Comparison of ENCODE assay signal across 1 cellular context in genomic region chr12:30450872-30451271, GRCh38.
A peak's percentile ranks its signal among the peaks of the same experiment; 100 is the strongest.
TF ChIP-seq lines count a peak whose summit lies in the region.

No MANE protein-coding gene starts in this region.

TF ChIP-seq in K562, 482 proteins besides CTCF, POLR2A, EP300 and RAD21 (continued from another document and continues in another):
- TF ChIP-seq CREB3 (tag; conservative IDR thresholded peaks at IDR 0.05; ENCODE audit: low read depth) (no peak), DEAF1 (CRISPR knock-in tag; IDR thresholded peaks at IDR 0.05) (no peak), NR2C2 (CRISPR knock-in tag; IDR thresholded peaks at IDR 0.05) (no peak), NR2C2 (tag; IDR thresholded peaks at IDR 0.05) (no peak; the same call in 1 of the 2 replicates), CXXC5 (CRISPR knock-in tag; IDR thresholded peaks at IDR 0.05) (no peak), POU5F1 (IDR thresholded peaks at IDR 0.05; ENCODE audit: borderline replicate concordance, low read depth, low read length, partially characterized antibody) (no peak), CBX5 (IDR thresholded peaks at IDR 0.05; ENCODE audit: borderline replicate concordance, low read depth) (no peak), CHD1 (IDR thresholded peaks at IDR 0.05; ENCODE audit: low read length) (no peak), HDAC3 (IDR thresholded peaks at IDR 0.05; ENCODE audit: borderline replicate concordance, partially characterized antibody) (peak; percentile 59), DACH1 (IDR thresholded peaks at IDR 0.05; ENCODE audit: partially characterized antibody) (peak; percentile 58), TAL1 (IDR thresholded peaks at IDR 0.05) (peak; percentile 30; the same call in 1 of the 2 replicates), ELK1 (CRISPR knock-in tag; IDR thresholded peaks at IDR 0.05) (no peak), FOSL1 (tag; conservative IDR thresholded peaks at IDR 0.05) (peak; percentile 72), JUND (IDR thresholded peaks at IDR 0.05; ENCODE audit: borderline replicate concordance, low read depth, low read length) (peak; percentile 69), JUND (tag; IDR thresholded peaks at IDR 0.05; ENCODE audit: borderline replicate concordance, low read depth, low read length) (peak; percentile 74; the same call in 1 of the 3 replicates), RBM34 (IDR thresholded peaks at IDR 0.05; ENCODE audit: borderline replicate concordance, insufficient read depth, low read length) (no peak), ZNF12 (CRISPR knock-in tag; IDR thresholded peaks at IDR 0.05) (no peak), RNF2 (IDR thresholded peaks at IDR 0.05) (peak; percentile 44; the same call in 1 of the 2 replicates), PBX2 (CRISPR knock-in tag; IDR thresholded peaks at IDR 0.05; ENCODE audit: low read depth) (peak; percentile 70), PBX2 (tag; conservative IDR thresholded peaks at IDR 0.05; ENCODE audit: low read depth) (peak; percentile 97), CEBPB (tag; IDR thresholded peaks at IDR 0.05) (peak; percentile 72), NFE2 (IDR thresholded peaks at IDR 0.05; ENCODE audit: low read depth) (0 out of 2 replicates have a peak, but pooled peaks have one; percentile 4), SIX5 (IDR thresholded peaks at IDR 0.05; ENCODE audit: borderline replicate concordance in 1 of 2, insufficient read depth in 1 of 2, low read depth in 1 of 2, low read length in 2 of 2) (no peak), SOX6 (IDR thresholded peaks at IDR 0.05) (peak; percentile 88), GTF2E2 (tag; IDR thresholded peaks at IDR 0.05) (no peak), MITF (IDR thresholded peaks at IDR 0.05) (peak; percentile 79), SMAD4 (CRISPR knock-in tag; conservative IDR thresholded peaks at IDR 0.05) (0 out of 2 replicates have a peak, but pooled peaks have one; percentile 28), KLF6 (CRISPR knock-in tag; IDR thresholded peaks at IDR 0.05; ENCODE audit: borderline replicate concordance) (no peak), TEAD1 (CRISPR knock-in tag; IDR thresholded peaks at IDR 0.05) (peak in 1 of 2 experiments; percentile 73; a peak in 2 of 4 replicates), POLR3A (IDR thresholded peaks at IDR 0.05; ENCODE audit: borderline replicate concordance, extremely low read depth, insufficient read depth, insufficient read length) (no peak), ARID3A (IDR thresholded peaks at IDR 0.05; ENCODE audit: borderline replicate concordance, low read depth, low read length) (0 out of 2 replicates have a peak, but pooled peaks have one; percentile 70), TCF3 (CRISPR knock-in tag; IDR thresholded peaks at IDR 0.05) (peak; percentile 16; the same call in 1 of the 2 replicates), POLR2H (tag; IDR thresholded peaks at IDR 0.05; ENCODE audit: low read depth) (no peak), PATZ1 (CRISPR knock-in tag; IDR thresholded peaks at IDR 0.05; ENCODE audit: borderline replicate concordance) (no peak), TEAD4 (IDR thresholded peaks at IDR 0.05; ENCODE audit: low read length) (peak; percentile 76; the same call in 1 of the 2 replicates), TEAD4 (CRISPR knock-in tag; IDR thresholded peaks at IDR 0.05; ENCODE audit: borderline replicate concordance) (no peak), MBD1 (CRISPR knock-in tag; IDR thresholded peaks at IDR 0.05) (no peak), BHLHE40 (IDR thresholded peaks at IDR 0.05; ENCODE audit: low read length) (peak; percentile 75), GTF2A2 (tag; IDR thresholded peaks at IDR 0.05) (no peak), E4F1 (CRISPR knock-in tag; IDR thresholded peaks at IDR 0.05; ENCODE audit: borderline replicate concordance) (no peak), TFAM (CRISPR knock-in tag; conservative IDR thresholded peaks at IDR 0.05) (no peak), CCNT2 (IDR thresholded peaks at IDR 0.05; ENCODE audit: borderline replicate concordance, extremely low read depth, insufficient read length, low read depth, low read length) (peak; percentile 26), KLF16 (IDR thresholded peaks at IDR 0.05) (0 out of 2 replicates have a peak, but pooled peaks have one; percentile 12), EP400 (IDR thresholded peaks at IDR 0.05) (no peak), STAT5A (IDR thresholded peaks at IDR 0.05; ENCODE audit: borderline replicate concordance, low read length) (no peak), FOXJ2 (tag; IDR thresholded peaks at IDR 0.05) (peak; percentile 70; the same call in 1 of the 2 replicates), NFIX (CRISPR knock-in tag; IDR thresholded peaks at IDR 0.05; ENCODE audit: low read depth) (peak; percentile 88), RBM22 (IDR thresholded peaks at IDR 0.05; ENCODE audit: low read depth, low read length, poor library complexity, severe bottlenecking) (no peak), CEBPG (CRISPR knock-in tag; IDR thresholded peaks at IDR 0.05) (no peak), CEBPG (tag; conservative IDR thresholded peaks at IDR 0.05 in 1 of 2, IDR thresholded peaks at IDR 0.05 in 1 of 2) (peak; percentile 72 to 92), NFYB (IDR thresholded peaks at IDR 0.05; ENCODE audit: extremely low read depth, insufficient read length) (no peak)
